In genomic region chr1:110243146-110243545, GRCh38 we compare ENCODE assay signal across 14 cellular contexts. TPM values are rescaled to one million over a fixed set of nuclear protein-coding genes. Genes with fewer than 3 reads are reported as not detected.
DNase-seq lines count a peak whose midpoint lies in the region; ATAC-seq and TF ChIP-seq lines count a peak whose summit lies in the region.
"Had no signal": no experiment of that assay in that cellular context is flagged by ENCODE, and none has a peak within 500 bp of the region (broad histone marks: within the 10 kb centered on the region; RNA-seq: fewer than 3 reads in every experiment).

No MANE protein-coding gene starts in this region.

- ATAC-seq in HG03432 (IDR thresholded peaks at IDR 0.05; ENCODE audit: unreplicated experiment) (peak; percentile 13), thoracic aorta (ENCODE audit: insufficient number of reproducible peaks, low FRiP score, low read depth) (no peak)
- ATAC-seq: PC-3 had no signal

- H3K27me3 ChIP-seq in thoracic aorta (replicated peaks; ENCODE audit: insufficient read depth), result no peaks in the 10 kb centered on the region
- H3K27me3 ChIP-seq: adrenal gland had no signal

- peak; percentile 28 for DNase-seq in activated effector memory CD4-positive, alpha-beta T cell treated with anti-CD3 and anti-CD28 coated beads, Interleukin-2, amount 50 U/mL, for 16 hours
- no peak for DNase-seq in activated effector memory CD4-positive, alpha-beta T cell treated with Interleukin-2 at 50 U/mL for 16 hours
- no peak for DNase-seq in thoracic aorta (ENCODE audit: low spot score)
- DNase-seq in SIG-M5 (lab: John Stamatoyannopoulos, UW), result no peak
- DNase-seq in activated CD4-positive, alpha-beta T cell treated with anti-CD3 and anti-CD28 coated beads, Interleukin-2, amount 50 U/mL, for 1 hour, result no peak
- DNase-seq in iPS-NIHi11 (ENCODE audit: low spot score), result no peak
- DNase-seq: adrenal gland; dermis blood vessel endothelial cell; DND-41; naive thymus-derived CD8-positive, alpha-beta T cell; PC-3; trophoblast cell had no signal

- peaks cover 9 to 19% of the 10 kb centered on the region in 2 donors for H3K4me1 ChIP-seq in thoracic aorta (ENCODE audit: control insufficient read depth in 1 of 2, low read depth in 2 of 2)
- H3K4me1 ChIP-seq: adrenal gland had no signal

- H3K36me3 ChIP-seq in thoracic aorta, result no peaks in the 10 kb centered on the region
- H3K36me3 ChIP-seq: adrenal gland had no signal

- H3K27ac ChIP-seq in VCaP (peak overlapping the region; percentile 99), thoracic aorta (peak overlapping the region; percentile 56 to 68)
- H3K27ac ChIP-seq: adrenal gland had no signal

- TF ChIP-seq CTCF in VCaP (conservative IDR thresholded peaks at IDR 0.05), result no peak
- TF ChIP-seq CTCF in thoracic aorta (IDR thresholded peaks at IDR 0.05), result no peak

- H3K9me3 ChIP-seq in thoracic aorta, result no peaks in the 10 kb centered on the region
- H3K9me3 ChIP-seq: adrenal gland had no signal

- H3K4me3 ChIP-seq in thoracic aorta, result peak overlapping the region; percentile 42
- H3K4me3 ChIP-seq: adrenal gland had no signal

RNA-seq across cellular contexts. Expression of gene KCNC4, which starts 33.0 kb away (rescaled TPM):
- total RNA-seq in thoracic aorta, result 10 to 100 TPM; 12.7 to 17.6 TPM
